In the genomic region with DNA sequence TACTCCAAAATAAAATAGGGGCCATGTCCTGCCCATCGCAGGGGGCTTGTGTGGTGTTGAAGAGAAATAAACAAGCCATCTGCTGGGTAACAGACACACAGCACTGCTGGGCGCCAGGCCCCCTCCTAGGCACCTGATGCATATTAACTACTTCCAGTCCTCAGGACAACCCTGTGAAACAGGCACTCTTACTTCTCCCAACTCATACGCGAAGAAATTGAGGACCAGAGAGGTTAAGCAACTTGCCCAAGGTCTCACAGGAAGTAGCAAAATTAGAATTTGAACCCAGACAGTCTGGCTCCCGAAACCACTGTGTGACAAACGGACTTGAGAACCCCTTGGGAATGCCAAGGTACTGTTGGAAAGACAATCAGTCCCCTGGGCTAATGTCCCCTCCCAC, we compare ENCODE assay signal across 1 cellular context.
TF ChIP-seq lines count a peak whose summit lies in the region.

No MANE protein-coding gene starts in this region.

TF ChIP-seq in HepG2, 621 proteins besides CTCF, POLR2A, EP300 and RAD21:
- TF ChIP-seq EEA1 (CRISPR knock-in tag; IDR thresholded peaks at IDR 0.05; ENCODE audit: borderline replicate concordance) (no peak), BRD4 (CRISPR knock-in tag; IDR thresholded peaks at IDR 0.05) (no peak), ARHGAP35 (CRISPR knock-in tag; IDR thresholded peaks at IDR 0.05; ENCODE audit: borderline replicate concordance) (no peak), ZNF768 (CRISPR knock-in tag; IDR thresholded peaks at IDR 0.05) (peak; percentile 93)
